22 cellular contexts compared by ENCODE assay signal in the genomic region with DNA sequence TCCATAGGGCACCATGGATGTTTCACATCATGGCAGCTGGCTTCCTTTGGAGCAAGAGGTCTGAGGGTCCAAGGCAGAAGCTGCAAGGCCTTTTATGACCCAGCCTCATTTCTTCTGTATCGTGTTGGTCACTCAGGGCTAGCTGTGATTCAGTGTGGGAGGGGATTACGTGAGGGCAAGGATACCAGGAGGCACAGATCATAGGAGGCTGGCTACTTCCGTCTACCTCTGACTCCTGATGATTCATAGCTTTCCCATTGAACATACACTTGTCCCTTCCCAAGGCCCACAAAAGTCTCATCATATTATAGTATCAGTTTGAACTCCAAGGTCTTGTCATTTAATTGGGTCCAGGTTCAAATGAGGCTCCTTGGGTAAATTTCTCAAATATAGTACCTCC.
DNase-seq lines count a peak whose midpoint lies in the region; FAIRE-seq and TF ChIP-seq lines count a peak whose summit lies in the region.
"Had no signal": no experiment of that assay in that cellular context is flagged by ENCODE, and none has a peak within 500 bp of the region (broad histone marks: within the 10 kb centered on the region; RNA-seq: fewer than 3 reads in every experiment).

No MANE protein-coding gene starts in this region.

- H3K4me1 ChIP-seq in GM23248 (ENCODE audit: insufficient read depth) (peaks cover 15% of the 10 kb centered on the region), osteoblast (ENCODE audit: insufficient read depth, low read length) (no peaks in the 10 kb centered on the region), prostate gland (replicated peaks) (no peaks in the 10 kb centered on the region)

- TF ChIP-seq POLR2A in prostate gland (IDR thresholded peaks at IDR 0.05) = no peak

- no peaks in the 10 kb centered on the region for H3K9me2 ChIP-seq in GM23248 (ENCODE audit: insufficient read depth)

- peaks cover 16% of the 10 kb centered on the region for H3K27me3 ChIP-seq in GM23248 (replicated peaks; ENCODE audit: insufficient read depth)
- peaks cover 23% of the 10 kb centered on the region for H3K27me3 ChIP-seq in osteoblast (ENCODE audit: insufficient read depth, low read length)
- H3K27me3 ChIP-seq in prostate gland (replicated peaks; ENCODE audit: insufficient read depth) = no peaks in the 10 kb centered on the region

- H3K27me3 Mint-ChIP-seq in dendritic cell treated with granulocyte-macrophage colony-stimulating factor and Interleukin-4, amounts not matched to agents 40 ng/mL and 50 ng/mL, for 4 days = peaks cover 8% of the 10 kb centered on the region

- H3K9ac ChIP-seq in GM23248 = no peak overlapping the region

- no peaks in the 10 kb centered on the region for H3K9me3 Mint-ChIP-seq in dendritic cell treated with granulocyte-macrophage colony-stimulating factor and Interleukin-4, amounts not matched to agents 40 ng/mL and 50 ng/mL, for 4 days
- H3K9me3 Mint-ChIP-seq: CD4-positive, CD25-positive, alpha-beta regulatory T cell had no signal

- no peak for TF ChIP-seq CTCF in osteoblast (IDR thresholded peaks at IDR 0.05; ENCODE audit: extremely low read depth, low read depth, low read length)
- no peak for TF ChIP-seq CTCF in prostate gland (IDR thresholded peaks at IDR 0.05)

- H3F3A ChIP-seq in GM23248 (ENCODE audit: insufficient read depth) = 0 out of 2 replicates have a peak, but pooled peaks cover 5% of the 10 kb centered on the region

- H2AFZ ChIP-seq in GM23248 (no peak overlapping the region), osteoblast (ENCODE audit: low read length) (no peak overlapping the region)

- H3K4me3 Mint-ChIP-seq in dendritic cell treated with granulocyte-macrophage colony-stimulating factor and Interleukin-4, amounts not matched to agents 40 ng/mL and 50 ng/mL, for 4 days = no peak overlapping the region
- H3K4me3 Mint-ChIP-seq: CD4-positive, CD25-positive, alpha-beta regulatory T cell had no signal

- H3K27ac ChIP-seq in GM23248 (no peak overlapping the region), osteoblast (ENCODE audit: low read depth, low read length) (no peak overlapping the region), prostate gland (no peak overlapping the region)

- H3K4me3 ChIP-seq in GM23248 (no peak overlapping the region), osteoblast (ENCODE audit: insufficient read depth, low read length) (no peak overlapping the region), prostate gland (no peak overlapping the region)

- H3K27ac Mint-ChIP-seq in dendritic cell treated with granulocyte-macrophage colony-stimulating factor and Interleukin-4, amounts not matched to agents 40 ng/mL and 50 ng/mL, for 4 days = peak overlapping the region; percentile 25
- H3K27ac Mint-ChIP-seq: CD4-positive, CD25-positive, alpha-beta regulatory T cell had no signal

- intact Hi-C loops in dendritic cell treated with granulocyte-macrophage colony-stimulating factor and Interleukin-4, amounts not matched to agents 40 ng/mL and 50 ng/mL, for 4 days (cut with micrococcal nuclease) = no loop called here
- intact Hi-C loops in prostate gland (cut with DNase I) = no loop called here

- peaks cover 29% of the 10 kb centered on the region for H3K4me1 Mint-ChIP-seq in dendritic cell treated with granulocyte-macrophage colony-stimulating factor and Interleukin-4, amounts not matched to agents 40 ng/mL and 50 ng/mL, for 4 days (ENCODE audit: low read depth)
- H3K4me1 Mint-ChIP-seq: CD4-positive, CD25-positive, alpha-beta regulatory T cell had no signal

- H3K9me3 ChIP-seq in GM23248 (ENCODE audit: low read depth) = no peaks in the 10 kb centered on the region
- no peaks in the 10 kb centered on the region for H3K9me3 ChIP-seq in osteoblast (ENCODE audit: low read depth, low read length)
- H3K9me3 ChIP-seq in prostate gland = no peaks in the 10 kb centered on the region

- in situ Hi-C loops in GM23248 (cut with MboI) = no loop called here

- H3K36me3 Mint-ChIP-seq in dendritic cell treated with granulocyte-macrophage colony-stimulating factor and Interleukin-4, amounts not matched to agents 40 ng/mL and 50 ng/mL, for 4 days (ENCODE audit: low read depth) = no peaks in the 10 kb centered on the region
- H3K36me3 Mint-ChIP-seq: CD4-positive, CD25-positive, alpha-beta regulatory T cell had no signal

- H3K79me2 ChIP-seq in GM23248 (ENCODE audit: insufficient read depth) = no peaks in the 10 kb centered on the region
- no peaks in the 10 kb centered on the region for H3K79me2 ChIP-seq in osteoblast (ENCODE audit: insufficient read depth, low read length)

- DNase-seq in GM23248 (peak; percentile 33), RCC 7860 (ENCODE audit: low spot score) (peak; percentile 24), osteoblast (ENCODE audit: insufficient read length, low spot score, missing footprints) (peak; percentile 32), HTR-8/SVneo (ENCODE audit: insufficient read length, low spot score) (no peak), NCI-H1694 treated with DMSO at 0.1 percent for 48 hours (lab: John Stamatoyannopoulos, UW) (no peak), prostate gland (ENCODE audit: low spot score) (no peak)
- DNase-seq: CD4-positive, CD25-positive, alpha-beta regulatory T cell; COR-L47; DMS79 treated with DMSO at 0.1 percent for 48 hours; KBM-7; NCI-H1105; NCI-H1694; NCI-H2081 treated with DMSO at 0.1 percent for 48 hours; NCI-H2171 treated with DMSO at 0.1 percent for 48 hours; NCI-H524 treated with DMSO at 0.1 percent for 48 hours; NCI-H82; Right ventricle myocardium superior had no signal

- H3K36me3 ChIP-seq in GM23248 (ENCODE audit: low read depth) (no peaks in the 10 kb centered on the region), osteoblast (ENCODE audit: insufficient read depth, low read length) (no peaks in the 10 kb centered on the region), prostate gland (no peaks in the 10 kb centered on the region)

- H4K20me1 ChIP-seq in GM23248 (ENCODE audit: insufficient read depth) = no peaks in the 10 kb centered on the region
- H4K20me1 ChIP-seq in osteoblast (ENCODE audit: insufficient read depth, low read length) = no peaks in the 10 kb centered on the region

- no peak overlapping the region for H3K4me2 ChIP-seq in GM23248 (ENCODE audit: unreplicated experiment)
- no peak overlapping the region for H3K4me2 ChIP-seq in osteoblast (ENCODE audit: insufficient read depth, low read length)

- FAIRE-seq in RCC 7860 (lab: Jason Lieb, UNC) (no peak), HTR-8/SVneo (lab: Jason Lieb, UNC) (no peak)
- FAIRE-seq: G401.6, GM12892, GM18507, HepG2 had no signal

- WGBS in GM23248 (ENCODE audit: low coverage in 1 of 2, low lambda C conversion rate in 2 of 2, missing lambda C conversion rate in 2 of 2), 2 experiments = 40 to 47% methylated on average over 3 of the region's 3 CpGs
- WGBS in prostate gland = 100% methylated on average over 3 of the region's 3 CpGs

Comparison
In these comparisons a context has a peak if more than half of its experiments do, and no peak if none do; other contexts are left out.
1. DNase-seq: peak in GM23248 (single experiment), RCC 7860 (single experiment) and osteoblast (single experiment); none in HTR-8/SVneo (single experiment), NCI-H1694 treated with DMSO at 0.1 percent for 48 hours (single experiment) and prostate gland (single experiment).